ENCODE assay signal across 14 cellular contexts in genomic region chr20:18907353-18907752, GRCh38.
A peak's percentile ranks its signal among the peaks of the same experiment; 100 is the strongest.
DNase-seq lines count a peak whose midpoint lies in the region.
"Had no signal": no experiment of that assay in that cellular context is flagged by ENCODE, and none has a peak within 500 bp of the region (broad histone marks: within the 10 kb centered on the region; RNA-seq: fewer than 3 reads in every experiment).

No MANE protein-coding gene starts in this region.

- DNase-seq in DMS53 (lab: John Stamatoyannopoulos, UW) (peak; percentile 50), DMS53 treated with DMSO at 0.1 percent for 48 hours (lab: John Stamatoyannopoulos, UW; ENCODE audit: unreplicated experiment) (no peak), RPMI7951 (ENCODE audit: low read depth) (peak; percentile 10), ecto neural progenitor cell (ENCODE audit: low spot score) (peak; percentile 32), retina (peak; percentile 5), OCI-M1 (lab: John Stamatoyannopoulos, UW) (no peak), COR-L47 (lab: John Stamatoyannopoulos, UW) (no peak), GM19240 (ENCODE audit: insufficient read length, low spot score) (no peak)
- DNase-seq: CD4-positive, CD25-positive, alpha-beta regulatory T cell; CD8-positive, alpha-beta T cell; DMS 273 treated with DMSO at 0.1 percent for 48 hours; DND-41; GM23248; H9 had no signal

Comparison
In these comparisons a context has a peak if more than half of its experiments do, and no peak if none do; other contexts are left out.
1. DNase-seq: peak in DMS53 (single experiment), RPMI7951 (single experiment), ecto neural progenitor cell (single experiment) and retina (single experiment); none in DMS53 treated with DMSO at 0.1 percent for 48 hours (single experiment), OCI-M1 (single experiment), COR-L47 (single experiment) and GM19240 (single experiment).